21 cellular contexts compared by ENCODE assay signal in the genomic region with DNA sequence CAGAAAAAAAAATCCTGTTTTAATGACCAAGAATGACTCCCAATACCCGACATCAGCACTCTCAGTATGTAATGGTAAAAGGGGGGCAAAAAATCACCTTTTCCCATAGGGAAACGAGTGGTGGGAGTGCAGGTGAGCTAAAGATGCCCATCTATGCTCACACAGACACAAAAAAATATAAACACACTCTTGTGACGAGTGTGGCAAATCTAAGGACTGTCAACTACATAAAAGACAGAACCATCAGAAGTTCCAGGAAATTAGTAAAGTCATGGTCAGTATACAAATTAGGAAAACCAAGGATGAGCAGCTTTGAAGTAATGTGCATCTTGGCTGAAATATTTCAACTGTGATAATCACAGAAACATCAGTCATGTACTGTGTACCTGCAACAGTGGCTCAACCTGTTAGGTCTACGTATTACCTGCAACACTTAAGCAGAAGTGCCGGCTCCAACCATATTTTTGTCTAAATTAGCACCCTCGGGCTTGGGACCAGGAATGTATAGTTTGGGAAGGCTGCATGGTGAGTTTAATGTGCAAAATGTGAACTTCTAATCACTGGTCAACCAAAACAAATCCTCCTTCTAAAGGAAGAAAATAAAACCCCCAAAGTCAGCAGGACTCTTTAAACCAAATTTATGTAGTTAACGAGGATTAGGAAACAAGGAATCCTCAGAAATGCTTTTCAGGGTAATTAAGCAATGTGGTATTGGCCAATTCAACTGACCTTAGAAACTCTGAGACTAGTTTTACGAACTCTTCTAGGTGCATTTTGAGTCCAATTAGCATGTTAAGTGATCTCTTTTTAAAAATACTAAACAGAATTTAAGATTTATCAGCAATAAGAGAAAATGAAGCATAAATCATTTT. TPM values are rescaled to one million over a fixed set of nuclear protein-coding genes. Genes with fewer than 3 reads are reported as not detected.
DNase-seq lines count a peak whose midpoint lies in the region; ATAC-seq, FAIRE-seq and TF ChIP-seq lines count a peak whose summit lies in the region.
"Had no signal": no experiment of that assay in that cellular context is flagged by ENCODE, and none has a peak within 500 bp of the region (broad histone marks: within the 10 kb centered on the region; RNA-seq: fewer than 3 reads in every experiment).

No MANE protein-coding gene starts in this region.

- POLR2A ChIA-PET in H1 (lab: Charles Lee; ENCODE audit: partially characterized antibody): interaction anchor here (1.5 to 2.9 kb wide), 2 partner anchors 10 to 16 kb away, joined by 4 to 16 read pairs; no protein-coding TSS in a partner anchor

- no peaks in the 10 kb centered on the region for H3K23me2 ChIP-seq in H1 (ENCODE audit: low read depth, low read length)

- H3K4me2 ChIP-seq in H1 (ENCODE audit: insufficient read depth in 1 of 2, low read depth in 2 of 2, low read length in 2 of 2): no peak overlapping the region

- no peak overlapping the region for H3K9ac ChIP-seq in H1 (replicated peaks in 1 of 4; ENCODE audit: extremely low read depth in 1 of 4, low read depth in 3 of 4, low read length in 3 of 4)

- no peaks in the 10 kb centered on the region; the same call in 1 of the 2 replicates for H3K79me1 ChIP-seq in H1 (ENCODE audit: low read depth, low read length)

- no peak overlapping the region for H4K91ac ChIP-seq in H1 (replicated peaks; ENCODE audit: insufficient read length, low read length)

- FAIRE-seq in H54 (lab: Jason Lieb, UNC) (peak; percentile 91), H1 (lab: Jason Lieb, UNC) (no peak)
- FAIRE-seq: HTR-8/SVneo had no signal

- no peak overlapping the region for H2BK12ac ChIP-seq in H1 (ENCODE audit: low read depth, low read length)

- H2AK5ac ChIP-seq in H1 (ENCODE audit: low read depth, low read length): no peak overlapping the region

- H3K27me3 ChIP-seq in H1 (replicated peaks in 1 of 4; ENCODE audit: control insufficient read depth in 3 of 4, extremely low read depth in 1 of 4, insufficient read depth in 3 of 4, low read length in 3 of 4) (no peaks in the 10 kb centered on the region), psoas muscle (ENCODE audit: insufficient read depth in 3 of 3, low read length in 2 of 3) (no peaks in the 10 kb centered on the region)
- H3K27me3 ChIP-seq: BE2C had no signal

- H2AFZ ChIP-seq in H1 (ENCODE audit: low read length): no peak overlapping the region

- intact Hi-C loops in psoas muscle (cut with DNase I): no loop called here

- H4K20me1 ChIP-seq in H1 (replicated peaks in 1 of 2; ENCODE audit: control insufficient read depth in 1 of 2, insufficient read depth in 2 of 2, low read length in 2 of 2): peaks cover 3 to 8% of the 10 kb centered on the region in 2 experiments

- no peak overlapping the region for H2BK120ac ChIP-seq in H1 (replicated peaks; ENCODE audit: low read depth, low read length)

- no peak overlapping the region for H2BK15ac ChIP-seq in H1 (ENCODE audit: low read length)

- WGBS in H1 (ENCODE audit: extremely low coverage in 1 of 2, insufficient coverage in 1 of 2, insufficient read length in 1 of 2, insufficient replicate concordance in 2 of 2, low coverage in 1 of 2, low lambda C conversion rate in 2 of 2, missing lambda C conversion rate in 1 of 2), 2 experiments: 87% methylated on average over 8 of the region's 8 CpGs; no CpG with 5 or more reads in 1 of the 2 experiments
- 71 to 86% (median 77%) methylated on average over 8 of the region's 8 CpGs for WGBS in psoas muscle, 3 donors

- CTCF ChIA-PET in H1 (lab: Charles Lee; ENCODE audit: partially characterized antibody): no interaction called here

- H3K4me3 ChIP-seq in H1 (ENCODE audit: extremely low read depth in 1 of 4, insufficient read depth in 2 of 4, low read depth in 3 of 4, low read length in 4 of 4): no peak overlapping the region
- no peak overlapping the region for H3K4me3 ChIP-seq in psoas muscle

- TF ChIP-seq EP300 in H1 (IDR thresholded peaks at IDR 0.05; ENCODE audit: borderline replicate concordance in 1 of 2, low read depth in 2 of 2, low read length in 2 of 2): no peak

- no peak overlapping the region for H2BK5ac ChIP-seq in H1 (ENCODE audit: low read depth, low read length)

- no peak for ATAC-seq in psoas muscle

- H3K56ac ChIP-seq in H1 (replicated peaks; ENCODE audit: insufficient read length, low read depth, low read length): no peak overlapping the region

- no peak overlapping the region for H3K4ac ChIP-seq in H1 (replicated peaks; ENCODE audit: insufficient read length, low read depth, low read length)

- H3K18ac ChIP-seq in H1 (ENCODE audit: extremely low read depth, low read length): no peak overlapping the region

- no peak overlapping the region for H4K5ac ChIP-seq in H1 (ENCODE audit: insufficient read length, low read depth, low read length)

- H3K36me3 ChIP-seq in H1 (ENCODE audit: control insufficient read depth in 2 of 4, insufficient read depth in 4 of 4, low read length in 3 of 4): peaks cover 5 to 39% (median 16%) of the 10 kb centered on the region in 4 experiments; a peak in 6 of 8 replicates
- peaks cover 4 to 51% of the 10 kb centered on the region in 2 donors for H3K36me3 ChIP-seq in psoas muscle (ENCODE audit: insufficient read depth in 1 of 2, low read depth in 1 of 2)

- TF ChIP-seq RAD21 in H1 (IDR thresholded peaks at IDR 0.05 in 1 of 2, conservative IDR thresholded peaks at IDR 0.05 in 1 of 2; ENCODE audit: low read depth in 2 of 2, low read length in 2 of 2): no peak

- H3K14ac ChIP-seq in H1 (ENCODE audit: insufficient read length): no peak overlapping the region

- no peaks in the 10 kb centered on the region for H3K9me3 ChIP-seq in H1 (ENCODE audit: insufficient read depth in 2 of 2, low read depth in 1 of 2, low read length in 1 of 2)
- H3K9me3 ChIP-seq in psoas muscle: no peaks in the 10 kb centered on the region
- H3K9me3 ChIP-seq: BE2C, Caco-2 had no signal

- peaks cover 0 to 1% of the 10 kb centered on the region in 2 experiments; a peak in 1 of 4 replicates for H3K79me2 ChIP-seq in H1 (ENCODE audit: control insufficient read depth in 1 of 2, insufficient read depth in 2 of 2, low read length in 2 of 2)

- H2BK20ac ChIP-seq in H1 (ENCODE audit: low read length): no peak overlapping the region

- H3K27ac ChIP-seq in H1 (ENCODE audit: low read depth, low read length): no peak overlapping the region
- H3K27ac ChIP-seq in psoas muscle: peak overlapping the region; percentile 7

- DNase-seq in NOMO-1 treated with DMSO at 0.1 percent for 48 hours (lab: John Stamatoyannopoulos, UW; ENCODE audit: unreplicated experiment) (peak; percentile 71), NOMO-1 treated with dmso at 0.1 percent for 144 hours (lab: John Stamatoyannopoulos, UW; ENCODE audit: unreplicated experiment) (no peak), H54 (ENCODE audit: insufficient read length, low spot score) (no peak), H1 (ENCODE audit: low read depth in 1 of 2, low spot score in 2 of 2) (no peak), psoas muscle (no peak), cortex of kidney (lab: John Stamatoyannopoulos, UW) (no peak), cerebellum (ENCODE audit: low spot score) (no peak)
- DNase-seq in activated CD4-positive, alpha-beta T cell treated with anti-CD3 and anti-CD28 coated beads for 4 hours: no peak
- DNase-seq: 8988T; BE2C; Caco-2; CD4-positive, CD25-positive, alpha-beta regulatory T cell; GDM1; MM.1S; NCI-H1105 treated with DMSO at 0.1 percent for 48 hours; NCI-H1694; NCI-H510A treated with DMSO at 0.1 percent for 48 hours; NCI-H774; RPMI8226; SHP77 treated with DMSO at 0.1 percent for 48 hours had no signal

- H4K8ac ChIP-seq in H1 (ENCODE audit: extremely low read depth, insufficient read depth, low read length): no peak overlapping the region

- H3K4me1 ChIP-seq in H1 (replicated peaks in 1 of 4; ENCODE audit: control insufficient read depth in 3 of 4, insufficient read depth in 4 of 4, low read length in 3 of 4) (peaks cover 2 to 7% (median 3%) of the 10 kb centered on the region in 4 experiments; a peak in 5 of 7 replicates), psoas muscle (peaks cover 53% of the 10 kb centered on the region)
- H3K4me1 ChIP-seq: BE2C, Caco-2 had no signal

- TF ChIP-seq CTCF in H1 (IDR thresholded peaks at IDR 0.05; ENCODE audit: control extremely low read depth in 1 of 3, insufficient read depth in 1 of 3, low read depth in 1 of 3, low read length in 3 of 3) (no peak), psoas muscle (IDR thresholded peaks at IDR 0.05) (no peak)

- TF ChIP-seq POLR2A in H54 (IDR thresholded peaks at IDR 0.05; ENCODE audit: low read depth, low read length) (no peak), H1 (IDR thresholded peaks at IDR 0.05; ENCODE audit: control extremely low read depth in 1 of 2, low read depth in 2 of 2, low read length in 2 of 2) (peak; percentile 48 to 64)

- no peak overlapping the region for H3K23ac ChIP-seq in H1 (ENCODE audit: insufficient read length)

TF ChIP-seq in H1, 55 proteins besides CTCF, POLR2A, EP300 and RAD21:
- TF ChIP-seq POU5F1 (IDR thresholded peaks at IDR 0.05; ENCODE audit: low read depth, low read length) (no peak), POLR2AphosphoS5 (IDR thresholded peaks at IDR 0.05; ENCODE audit: low read depth, low read length) (peak; percentile 90), RFX5 (IDR thresholded peaks at IDR 0.05; ENCODE audit: borderline replicate concordance, low read depth, low read length) (no peak)

RNA-seq across cellular contexts. Expression of a gene that starts 24.4 kb away (rescaled TPM):
- 201 and 218 TPM in 2 replicates for total RNA-seq in H1 (2021; fragmentation: NEBNext Ultra II Directional; extraction: Animal tissue kit (Norgen Biotek cat#: 25700))
- polyA plus RNA-seq in H1 (2011; rRNA removed): 146 and 153 TPM in 2 replicates
- polyA plus RNA-seq in H1 (2011; cell fraction: cytosol; rRNA removed): 188 TPM
- 274 TPM for polyA plus RNA-seq in H1 (2011; cell fraction: nucleus; rRNA removed)
- polyA plus RNA-seq in H1 (2012, experiment 1 of 2): 150 to 219 TPM (median 165 TPM) in 4 replicates
- polyA plus RNA-seq in H1 (2012, experiment 2 of 2): 51.7 TPM
- polyA plus RNA-seq in H1 (2013, experiment 1 of 2): 152 TPM
- 135 TPM for polyA plus RNA-seq in H1 (2013, experiment 2 of 2)
- 161 and 189 TPM in 2 replicates for polyA minus RNA-seq in H1 (2011; rRNA and poly(A)+ RNA removed)
- polyA minus RNA-seq in H1 (2011; cell fraction: cytosol; rRNA and poly(A)+ RNA removed): 312 TPM
- 593 TPM for polyA minus RNA-seq in H1 (2011; cell fraction: nucleus; rRNA and poly(A)+ RNA removed)
- total RNA-seq in psoas muscle: 100 to 1,000 TPM; 106 to 225 (median 159) TPM
- 100 to 1,000 TPM in 1 of 3 donors, 10 to 100 TPM in 2; 82.0 to 123 (median 99.3) TPM for polyA plus RNA-seq in psoas muscle
- total RNA-seq in cerebellum: 253 TPM
